8 cellular contexts compared by ENCODE assay signal in the genomic region with DNA sequence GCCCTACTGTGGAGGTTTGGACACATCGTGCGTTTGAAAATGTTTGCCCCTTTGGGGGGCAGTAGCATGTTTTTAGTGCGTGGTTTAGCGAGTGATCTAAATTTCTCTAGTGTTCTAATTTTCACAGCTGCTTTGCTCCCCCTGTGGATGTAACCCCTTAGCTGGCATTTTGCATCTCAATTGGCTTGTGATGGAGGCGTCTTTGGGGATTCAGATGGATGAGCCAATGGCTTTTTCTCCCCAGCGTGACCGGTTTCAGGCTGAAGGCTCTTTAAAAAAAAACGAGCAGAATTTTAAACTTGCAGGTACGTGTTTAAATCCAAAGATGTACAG. TPM values are rescaled to one million over a fixed set of nuclear protein-coding genes. Genes with fewer than 3 reads are reported as not detected.
DNase-seq lines count a peak whose midpoint lies in the region; ATAC-seq and TF ChIP-seq lines count a peak whose summit lies in the region.

No MANE protein-coding gene starts in this region.

- H3K27ac ChIP-seq in gastroesophageal sphincter, result peak overlapping the region; percentile 11 to 93 (median 88)
- peak overlapping the region; percentile 67 for H3K27ac ChIP-seq in skeletal muscle tissue (ENCODE audit: low read depth, low read length)

- TF ChIP-seq POLR2A in gastroesophageal sphincter (IDR thresholded peaks at IDR 0.05), result no peak

- no peak for TF ChIP-seq EP300 in gastroesophageal sphincter (IDR thresholded peaks at IDR 0.05)

- ATAC-seq in GM21786 (IDR thresholded peaks at IDR 0.05; ENCODE audit: unreplicated experiment) (peak; percentile 4), SK-N-SH treated with all-trans-retinoic acid at 6 μM for 48 hours (peak; percentile 74), gastroesophageal sphincter (no peak)

- H3K9ac ChIP-seq in skeletal muscle tissue (ENCODE audit: low read depth in 1 of 3, low read length in 3 of 3), result peak overlapping the region; percentile 46 to 77 (median 76)

- 0% methylated on average over 7 of the region's 9 CpGs for WGBS in gastroesophageal sphincter (ENCODE audit: low coverage in 1 of 2), 2 donors

- H3K4me1 ChIP-seq in gastroesophageal sphincter (peaks cover 0 to 19% (median 8%) of the 10 kb centered on the region in 3 donors), skeletal muscle tissue (ENCODE audit: control insufficient read depth in 3 of 3, insufficient read depth in 3 of 3, low read length in 3 of 3) (peaks cover 11 to 22% (median 13%) of the 10 kb centered on the region in 3 donors)

- no peaks in the 10 kb centered on the region for H3K27me3 ChIP-seq in gastroesophageal sphincter
- H3K27me3 ChIP-seq in skeletal muscle tissue (ENCODE audit: control insufficient read depth in 3 of 3, insufficient read depth in 3 of 3, low read length in 3 of 3), result no peaks in the 10 kb centered on the region

- H3K4me3 ChIP-seq in gastroesophageal sphincter (peak overlapping the region; percentile 63 to 66), skeletal muscle tissue (ENCODE audit: low read length in 3 of 3) (peak overlapping the region; percentile 91 to 94 (median 93))

- no peak for TF ChIP-seq CTCF in gastroesophageal sphincter (IDR thresholded peaks at IDR 0.05)

- H3K36me3 ChIP-seq in gastroesophageal sphincter (no peaks in the 10 kb centered on the region), skeletal muscle tissue (ENCODE audit: control insufficient read depth in 3 of 3, insufficient read depth in 3 of 3, low read length in 3 of 3) (no peaks in the 10 kb centered on the region)

- peak; percentile 63 for DNase-seq in GF-D8 (lab: John Stamatoyannopoulos, UW)
- peak; percentile 74 for DNase-seq in LHCN-M2 (ENCODE audit: low read depth)
- no peak for DNase-seq in retina
- DNase-seq in activated naive CD4-positive, alpha-beta T cell (lab: John Stamatoyannopoulos, UW), result no peak

- H3K9me3 ChIP-seq in gastroesophageal sphincter (no peaks in the 10 kb centered on the region), skeletal muscle tissue (ENCODE audit: control insufficient read depth in 3 of 3, low read length in 3 of 3) (no peaks in the 10 kb centered on the region)

TF ChIP-seq in SK-N-SH treated with all-trans-retinoic acid at 6 μM for 48 hours, 23 proteins besides CTCF, POLR2A, EP300 and RAD21:
- no peak for TF ChIP-seq GLIS3 (CRISPR knock-in tag; IDR thresholded peaks at IDR 0.05)
- TF ChIP-seq CSDC2 (CRISPR knock-in tag; IDR thresholded peaks at IDR 0.05), result no peak
- no peak for TF ChIP-seq ZNF565 (CRISPR knock-in tag; conservative IDR thresholded peaks at IDR 0.05; ENCODE audit: low read depth)
- no peak for TF ChIP-seq ARNTL (CRISPR knock-in tag; IDR thresholded peaks at IDR 0.05; ENCODE audit: borderline replicate concordance, low read depth)
- TF ChIP-seq SNAI2 (CRISPR knock-in tag; IDR thresholded peaks at IDR 0.05), result no peak
- TF ChIP-seq, protein P1, sequence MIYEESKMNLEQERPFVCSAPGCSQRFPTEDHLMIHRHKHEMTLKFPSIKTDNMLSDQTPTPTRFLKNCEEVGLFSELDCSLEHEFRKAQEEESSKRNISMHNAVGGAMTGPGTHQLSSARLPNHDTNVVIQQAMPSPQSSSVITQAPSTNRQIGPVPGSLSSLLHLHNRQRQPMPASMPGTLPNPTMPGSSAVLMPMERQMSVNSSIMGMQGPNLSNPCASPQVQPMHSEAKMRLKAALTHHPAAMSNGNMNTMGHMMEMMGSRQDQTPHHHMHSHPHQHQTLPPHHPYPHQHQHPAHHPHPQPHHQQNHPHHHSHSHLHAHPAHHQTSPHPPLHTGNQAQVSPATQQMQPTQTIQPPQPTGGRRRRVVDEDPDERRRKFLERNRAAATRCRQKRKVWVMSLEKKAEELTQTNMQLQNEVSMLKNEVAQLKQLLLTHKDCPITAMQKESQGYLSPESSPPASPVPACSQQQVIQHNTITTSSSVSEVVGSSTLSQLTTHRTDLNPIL (CRISPR knock-in tag; IDR thresholded peaks at IDR 0.05; ENCODE audit: low read depth), result no peak
- TF ChIP-seq ZNF70 (CRISPR knock-in tag; IDR thresholded peaks at IDR 0.05), result no peak
- no peak for TF ChIP-seq ESRRG (CRISPR knock-in tag; IDR thresholded peaks at IDR 0.05)
- no peak for TF ChIP-seq ZFP30 (CRISPR knock-in tag; IDR thresholded peaks at IDR 0.05)
- no peak for TF ChIP-seq TOX (CRISPR knock-in tag; IDR thresholded peaks at IDR 0.05; ENCODE audit: borderline replicate concordance)
- TF ChIP-seq, protein P2, sequence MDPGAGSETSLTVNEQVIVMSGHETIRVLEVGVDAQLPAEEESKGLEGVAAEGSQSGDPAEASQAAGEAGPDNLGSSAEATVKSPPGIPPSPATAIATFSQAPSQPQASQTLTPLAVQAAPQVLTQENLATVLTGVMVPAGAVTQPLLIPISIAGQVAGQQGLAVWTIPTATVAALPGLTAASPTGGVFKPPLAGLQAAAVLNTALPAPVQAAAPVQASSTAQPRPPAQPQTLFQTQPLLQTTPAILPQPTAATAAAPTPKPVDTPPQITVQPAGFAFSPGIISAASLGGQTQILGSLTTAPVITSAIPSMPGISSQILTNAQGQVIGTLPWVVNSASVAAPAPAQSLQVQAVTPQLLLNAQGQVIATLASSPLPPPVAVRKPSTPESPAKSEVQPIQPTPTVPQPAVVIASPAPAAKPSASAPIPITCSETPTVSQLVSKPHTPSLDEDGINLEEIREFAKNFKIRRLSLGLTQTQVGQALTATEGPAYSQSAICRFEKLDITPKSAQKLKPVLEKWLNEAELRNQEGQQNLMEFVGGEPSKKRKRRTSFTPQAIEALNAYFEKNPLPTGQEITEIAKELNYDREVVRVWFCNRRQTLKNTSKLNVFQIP (CRISPR knock-in tag; IDR thresholded peaks at IDR 0.05; ENCODE audit: borderline replicate concordance, low read depth), result no peak
- TF ChIP-seq, protein P3, sequence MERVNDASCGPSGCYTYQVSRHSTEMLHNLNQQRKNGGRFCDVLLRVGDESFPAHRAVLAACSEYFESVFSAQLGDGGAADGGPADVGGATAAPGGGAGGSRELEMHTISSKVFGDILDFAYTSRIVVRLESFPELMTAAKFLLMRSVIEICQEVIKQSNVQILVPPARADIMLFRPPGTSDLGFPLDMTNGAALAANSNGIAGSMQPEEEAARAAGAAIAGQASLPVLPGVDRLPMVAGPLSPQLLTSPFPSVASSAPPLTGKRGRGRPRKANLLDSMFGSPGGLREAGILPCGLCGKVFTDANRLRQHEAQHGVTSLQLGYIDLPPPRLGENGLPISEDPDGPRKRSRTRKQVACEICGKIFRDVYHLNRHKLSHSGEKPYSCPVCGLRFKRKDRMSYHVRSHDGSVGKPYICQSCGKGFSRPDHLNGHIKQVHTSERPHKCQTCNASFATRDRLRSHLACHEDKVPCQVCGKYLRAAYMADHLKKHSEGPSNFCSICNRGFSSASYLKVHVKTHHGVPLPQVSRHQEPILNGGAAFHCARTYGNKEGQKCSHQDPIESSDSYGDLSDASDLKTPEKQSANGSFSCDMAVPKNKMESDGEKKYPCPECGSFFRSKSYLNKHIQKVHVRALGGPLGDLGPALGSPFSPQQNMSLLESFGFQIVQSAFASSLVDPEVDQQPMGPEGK (CRISPR knock-in tag; IDR thresholded peaks at IDR 0.05; ENCODE audit: borderline replicate concordance), result no peak
- TF ChIP-seq ZC3H10 (CRISPR knock-in tag; IDR thresholded peaks at IDR 0.05), result no peak
- TF ChIP-seq, protein P4, sequence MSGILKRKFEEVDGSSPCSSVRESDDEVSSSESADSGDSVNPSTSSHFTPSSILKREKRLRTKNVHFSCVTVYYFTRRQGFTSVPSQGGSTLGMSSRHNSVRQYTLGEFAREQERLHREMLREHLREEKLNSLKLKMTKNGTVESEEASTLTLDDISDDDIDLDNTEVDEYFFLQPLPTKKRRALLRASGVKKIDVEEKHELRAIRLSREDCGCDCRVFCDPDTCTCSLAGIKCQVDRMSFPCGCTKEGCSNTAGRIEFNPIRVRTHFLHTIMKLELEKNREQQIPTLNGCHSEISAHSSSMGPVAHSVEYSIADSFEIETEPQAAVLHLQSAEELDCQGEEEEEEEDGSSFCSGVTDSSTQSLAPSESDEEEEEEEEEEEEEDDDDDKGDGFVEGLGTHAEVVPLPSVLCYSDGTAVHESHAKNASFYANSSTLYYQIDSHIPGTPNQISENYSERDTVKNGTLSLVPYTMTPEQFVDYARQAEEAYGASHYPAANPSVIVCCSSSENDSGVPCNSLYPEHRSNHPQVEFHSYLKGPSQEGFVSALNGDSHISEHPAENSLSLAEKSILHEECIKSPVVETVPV (CRISPR knock-in tag; IDR thresholded peaks at IDR 0.05), result no peak
- TF ChIP-seq ISL1 (CRISPR knock-in tag; IDR thresholded peaks at IDR 0.05), result no peak
- no peak for TF ChIP-seq RARB (CRISPR knock-in tag; IDR thresholded peaks at IDR 0.05)
- TF ChIP-seq ZNF8 (CRISPR knock-in tag; IDR thresholded peaks at IDR 0.05), result no peak

RNA-seq across cellular contexts. Expression of a gene that starts 0.8 kb away (rescaled TPM):
- total RNA-seq in LHCN-M2 (2014; rRNA removed) (13.0 and 14.5 TPM in 2 replicates), gastroesophageal sphincter (1 to 10 TPM in 3 of 4 donors, under 1 TPM in 1; 0.31 to 3.2 (median 1.4) TPM), skeletal muscle tissue (9.4 TPM)
- polyA plus RNA-seq in LHCN-M2 (2012), result 2.0 TPM

Comparison
In these comparisons a context has a peak if more than half of its experiments do, and no peak if none do; other contexts are left out.
1. DNase-seq: peak in GF-D8 (single experiment) and LHCN-M2 (single experiment); none in retina (single experiment) and activated naive CD4-positive, alpha-beta T cell (0 of 4).